ENCODE assay signal across 33 cellular contexts in genomic region chr3:171760475-171760874, GRCh38. TPM values are rescaled to one million over a fixed set of nuclear protein-coding genes. Genes with fewer than 3 reads are reported as not detected.
"Had no signal": no experiment of that assay in that cellular context is flagged by ENCODE, and none has a peak within 500 bp of the region (broad histone marks: within the 10 kb centered on the region; RNA-seq: fewer than 3 reads in every experiment).

No MANE protein-coding gene starts in this region.

- H3K4me3 ChIP-seq: body of pancreas, breast epithelium, cardiac muscle cell, colonic mucosa, esophagus muscularis mucosa, gastroesophageal sphincter, heart right ventricle, hepatocyte had no signal

- H3K27me3 ChIP-seq: body of pancreas, breast epithelium, cardiac muscle cell, colonic mucosa, esophagus muscularis mucosa, gastroesophageal sphincter, heart right ventricle, hepatocyte had no signal

- H3K9me3 ChIP-seq: body of pancreas, breast epithelium, colonic mucosa, esophagus muscularis mucosa, gastroesophageal sphincter, heart right ventricle had no signal

- H3K27ac ChIP-seq: breast epithelium, cardiac muscle cell, colonic mucosa, esophagus muscularis mucosa, gastroesophageal sphincter, heart right ventricle, hepatocyte, WERI-Rb-1 had no signal

- ATAC-seq: activated CD4-positive, alpha-beta T cell treated with anti-CD3 and anti-CD28 coated beads for 36 hours; activated CD8-positive, alpha-beta memory T cell treated with anti-CD3 and anti-CD28 coated beads, Interleukin-2, amount 10 ng/mL, durations not matched to agents 7 days and 5 days; activated CD8-positive, alpha-beta T cell treated with anti-CD3 and anti-CD28 coated beads, Interleukin-2, amount 10 ng/mL, durations not matched to agents 7 days and 5 days; activated naive CD4-positive, alpha-beta T cell treated with anti-CD3 and anti-CD28 coated beads, Interleukin-2, amount 50 U/mL, for 72 hours; activated T-cell treated with anti-CD3 and anti-CD28 coated beads, Interleukin-2, amount 50 U/mL, for 72 hours; body of pancreas; gastroesophageal sphincter; T-helper 17 cell had no signal

- H3K4me1 ChIP-seq: breast epithelium, colonic mucosa, gastroesophageal sphincter had no signal

- H3K36me3 ChIP-seq: breast epithelium, cardiac muscle cell, colonic mucosa, esophagus muscularis mucosa, gastroesophageal sphincter, WERI-Rb-1 had no signal

- DNase-seq: activated B cell treated with CpG ODN at 0.5 μM for 24 hours; activated CD4-positive, alpha-beta memory T cell treated with anti-CD3 and anti-CD28 coated beads for 36 hours; activated CD4-positive, alpha-beta T cell treated with anti-CD3 and anti-CD28 coated beads for 36 hours; activated CD4-positive, alpha-beta T cell treated with anti-CD3 and anti-CD28 coated beads, Interleukin-2, amount 10 ng/mL, durations not matched to agents 24 days and 14 days; activated CD4-positive, CD25-positive, alpha-beta regulatory T cell treated with anti-CD3 and anti-CD28 coated beads, Interleukin-2, amount 50 U/mL, for 72 hours; activated CD8-positive, alpha-beta memory T cell treated with anti-CD3 and anti-CD28 coated beads, Interleukin-2, amount 10 ng/mL, durations not matched to agents 7 days and 5 days; activated CD8-positive, alpha-beta memory T cell treated with anti-CD3 and anti-CD28 coated beads, Interleukin-2, amount 50 U/mL, for 4 hours; activated CD8-positive, alpha-beta T cell treated with anti-CD3 and anti-CD28 coated beads, Interleukin-2, amount 10 ng/mL, durations not matched to agents 7 days and 5 days; activated gamma-delta T cell; activated naive CD4-positive, alpha-beta T cell; activated naive CD4-positive, alpha-beta T cell treated with anti-CD3 and anti-CD28 coated beads, Interleukin-2, amount 10 ng/mL, durations not matched to agents 7 days and 5 days; activated naive CD8-positive, alpha-beta T cell treated with anti-CD3 and anti-CD28 coated beads, Interleukin-2, amount 10 ng/mL, durations not matched to agents 7 days and 5 days; activated T-cell treated with anti-CD3 and anti-CD28 coated beads, Interleukin-2, amount 50 U/mL, for 1 hour; activated T-cell treated with anti-CD3 and anti-CD28 coated beads, Interleukin-2, amount 50 U/mL, for 72 hours; anterior cingulate cortex; body of pancreas; central memory CD4-positive, alpha-beta T cell; cerebellar nuclear complex; colonic mucosa; effector CD8-positive, alpha-beta T cell; endodermal cell; foreskin melanocyte; heart right ventricle; T-helper 1 cell; T-helper 17 cell; T1000; WERI-Rb-1 had no signal

RNA-seq across cellular contexts. Expression of gene PLD1, which starts 49.8 kb away (rescaled TPM):
- total RNA-seq: activated B cell treated with CpG ODN at 0.5 μM for 24 hours had no signal
